Comparison of ENCODE assay signal across 8 cellular contexts in the genomic region with DNA sequence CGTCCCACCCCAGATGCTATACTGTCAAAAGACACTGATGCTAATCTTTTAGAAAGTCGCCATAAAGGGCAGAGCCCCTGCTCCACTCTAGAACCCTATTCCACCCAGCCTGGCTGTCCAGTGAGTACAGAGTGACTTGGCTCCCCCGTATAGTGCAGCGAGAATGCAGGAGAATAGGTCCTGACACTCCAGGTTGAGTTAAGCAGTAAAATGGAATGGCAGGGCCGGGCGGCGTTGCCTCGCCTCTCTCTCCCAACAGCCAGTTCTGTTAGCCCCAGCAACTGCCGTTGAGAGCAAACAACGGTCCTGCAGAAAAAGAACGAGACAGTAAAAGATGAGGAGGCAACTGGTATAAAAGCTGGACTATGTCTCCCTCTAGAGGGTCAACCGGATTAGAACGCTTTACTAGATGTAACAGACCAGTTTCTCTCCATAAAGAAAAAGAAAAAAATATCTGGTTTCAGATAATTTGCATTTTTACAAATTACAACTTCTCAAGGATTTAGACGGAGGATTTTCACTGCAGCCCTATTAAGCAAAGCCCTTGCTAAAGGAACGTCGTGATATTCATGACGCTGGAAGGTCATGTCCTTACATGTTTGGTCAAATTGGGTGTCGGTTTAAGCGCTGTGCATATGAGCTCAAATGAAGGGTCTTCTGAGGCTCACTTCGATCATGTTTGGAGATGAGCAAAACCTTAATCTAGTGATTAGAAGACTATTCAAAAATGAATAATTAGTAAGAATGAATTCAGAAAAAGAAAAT.
DNase-seq lines count a peak whose midpoint lies in the region; ATAC-seq and TF ChIP-seq lines count a peak whose summit lies in the region.

No MANE protein-coding gene starts in this region.

- peaks cover 26 to 30% (median 27%) of the 10 kb centered on the region in 11 experiments for H3K27me3 ChIP-seq in BLaER1 treated with 17β-estradiol and CSF1 and Interleukin-3, amounts not matched to agents 10 nM and 100 nM
- peaks cover 25% of the 10 kb centered on the region for H3K27me3 ChIP-seq in colonic mucosa

- TF ChIP-seq CTCF in VCaP (conservative IDR thresholded peaks at IDR 0.05) (peak; percentile 79), colonic mucosa (IDR thresholded peaks at IDR 0.05) (peak; percentile 50)

- DNase-seq in NCI-H2171 (lab: John Stamatoyannopoulos, UW) (peak; percentile 60), colonic mucosa (peak; percentile 45), kidney tubule cell (ENCODE audit: low spot score) (peak; percentile 79)
- DNase-seq in stimulated activated CD4-positive, alpha-beta T cell treated with anti-CD3 and anti-CD28 coated beads, Interleukin-1b, Interleukin-23, amount 100 ng/mL, for 4 hours (ENCODE audit: low read depth in 2 of 2): peak; percentile 4 to 42

- H3K9me3 ChIP-seq in BLaER1 treated with 17β-estradiol and CSF1 and Interleukin-3, amounts not matched to agents 10 nM and 100 nM (replicated peaks in 1 of 11): peaks cover 25 to 33% (median 28%) of the 10 kb centered on the region in 11 experiments
- no peaks in the 10 kb centered on the region for H3K9me3 ChIP-seq in colonic mucosa

- H3K4me3 ChIP-seq in BLaER1 treated with 17β-estradiol and CSF1 and Interleukin-3, amounts not matched to agents 10 nM and 100 nM: peak overlapping the region; percentile 47 to 67 (median 54)
- peak overlapping the region; percentile 29 for H3K4me3 ChIP-seq in colonic mucosa

- peak overlapping the region in 1 of 11 experiments; percentile 41; a peak in 1 of 22 replicates for H3K27ac ChIP-seq in BLaER1 treated with 17β-estradiol and CSF1 and Interleukin-3, amounts not matched to agents 10 nM and 100 nM
- H3K27ac ChIP-seq in VCaP (no peak overlapping the region), colonic mucosa (no peak overlapping the region)

- H3K36me3 ChIP-seq in BLaER1 treated with 17β-estradiol and CSF1 and Interleukin-3, amounts not matched to agents 10 nM and 100 nM: peaks cover 0 to 8% (median 0%) of the 10 kb centered on the region in 11 experiments; a peak in 2 of 22 replicates
- H3K36me3 ChIP-seq in colonic mucosa: no peaks in the 10 kb centered on the region

- H4K20me1 ChIP-seq in BLaER1 treated with 17β-estradiol and CSF1 and Interleukin-3, amounts not matched to agents 10 nM and 100 nM: no peaks in the 10 kb centered on the region

- peak overlapping the region in 9 of 11 experiments; percentile 10 to 56 (median 45); a peak in 11 of 22 replicates for H3K9ac ChIP-seq in BLaER1 treated with 17β-estradiol and CSF1 and Interleukin-3, amounts not matched to agents 10 nM and 100 nM
- H3K9ac ChIP-seq in colonic mucosa (ENCODE audit: low read depth in 2 of 2, low read length in 2 of 2): peak overlapping the region in 1 of 2 donors; percentile 3

- peak; percentile 98 for ATAC-seq in GM19035 (IDR thresholded peaks at IDR 0.05; ENCODE audit: unreplicated experiment)
- peak; percentile 92 for ATAC-seq in HG03175 (IDR thresholded peaks at IDR 0.05; ENCODE audit: unreplicated experiment)

- intact Hi-C loops in colonic mucosa (cut with DNase I): no loop called here

- peaks cover 24 to 41% (median 27%) of the 10 kb centered on the region in 10 experiments for H3K4me1 ChIP-seq in BLaER1 treated with 17β-estradiol and CSF1 and Interleukin-3, amounts not matched to agents 10 nM and 100 nM
- H3K4me1 ChIP-seq in colonic mucosa: peaks cover 10% of the 10 kb centered on the region

- H3K4me2 ChIP-seq in BLaER1 treated with 17β-estradiol and CSF1 and Interleukin-3, amounts not matched to agents 10 nM and 100 nM: peak overlapping the region; percentile 77 to 93 (median 85)

Comparison
In these comparisons a context has a peak if more than half of its experiments do, and no peak if none do; other contexts are left out.
1. DNase-seq: peak in every context shown above with its lines; median percentile 79 in kidney tubule cell; 60 in NCI-H2171; 45 in colonic mucosa; 23 in stimulated activated CD4-positive, alpha-beta T cell treated with anti-CD3 and anti-CD28 coated beads, Interleukin-1b, Interleukin-23, amount 100 ng/mL, for 4 hours.